Comparison of ENCODE assay signal across 1 cellular context in the genomic region with DNA sequence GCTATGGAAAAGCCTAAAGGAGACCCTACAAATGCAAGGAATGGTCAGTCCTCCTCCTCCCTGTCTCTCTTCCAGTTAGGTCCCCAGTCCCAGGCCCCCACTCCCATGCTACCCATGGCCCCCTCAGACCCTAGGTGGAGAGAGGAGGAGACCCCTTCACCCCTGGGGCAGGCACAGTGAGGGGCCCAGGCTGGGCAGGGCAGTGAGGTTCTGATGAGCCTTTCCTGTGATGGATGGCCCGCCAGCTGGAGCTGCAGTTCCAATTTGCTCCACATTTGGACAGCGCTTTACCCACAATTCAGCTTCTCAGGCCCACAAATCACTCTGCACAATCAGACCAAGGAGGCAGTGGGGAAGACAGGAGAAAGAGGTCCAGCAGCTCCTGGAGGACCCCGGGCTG.
TF ChIP-seq lines count a peak whose summit lies in the region.

No MANE protein-coding gene starts in this region.

TF ChIP-seq in K562, 482 proteins besides CTCF, POLR2A, EP300 and RAD21 (continued from another document and continues in another):
- TF ChIP-seq, protein P1, sequence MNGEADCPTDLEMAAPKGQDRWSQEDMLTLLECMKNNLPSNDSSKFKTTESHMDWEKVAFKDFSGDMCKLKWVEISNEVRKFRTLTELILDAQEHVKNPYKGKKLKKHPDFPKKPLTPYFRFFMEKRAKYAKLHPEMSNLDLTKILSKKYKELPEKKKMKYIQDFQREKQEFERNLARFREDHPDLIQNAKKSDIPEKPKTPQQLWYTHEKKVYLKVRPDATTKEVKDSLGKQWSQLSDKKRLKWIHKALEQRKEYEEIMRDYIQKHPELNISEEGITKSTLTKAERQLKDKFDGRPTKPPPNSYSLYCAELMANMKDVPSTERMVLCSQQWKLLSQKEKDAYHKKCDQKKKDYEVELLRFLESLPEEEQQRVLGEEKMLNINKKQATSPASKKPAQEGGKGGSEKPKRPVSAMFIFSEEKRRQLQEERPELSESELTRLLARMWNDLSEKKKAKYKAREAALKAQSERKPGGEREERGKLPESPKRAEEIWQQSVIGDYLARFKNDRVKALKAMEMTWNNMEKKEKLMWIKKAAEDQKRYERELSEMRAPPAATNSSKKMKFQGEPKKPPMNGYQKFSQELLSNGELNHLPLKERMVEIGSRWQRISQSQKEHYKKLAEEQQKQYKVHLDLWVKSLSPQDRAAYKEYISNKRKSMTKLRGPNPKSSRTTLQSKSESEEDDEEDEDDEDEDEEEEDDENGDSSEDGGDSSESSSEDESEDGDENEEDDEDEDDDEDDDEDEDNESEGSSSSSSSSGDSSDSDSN (IDR thresholded peaks at IDR 0.05; ENCODE audit: borderline replicate concordance in 1 of 2, low read depth in 2 of 2, low read length in 2 of 2): no peak
- TF ChIP-seq ZFP36 (IDR thresholded peaks at IDR 0.05; ENCODE audit: low read depth, low read length, partially characterized antibody): peak; percentile 34
- TF ChIP-seq, protein P2, sequence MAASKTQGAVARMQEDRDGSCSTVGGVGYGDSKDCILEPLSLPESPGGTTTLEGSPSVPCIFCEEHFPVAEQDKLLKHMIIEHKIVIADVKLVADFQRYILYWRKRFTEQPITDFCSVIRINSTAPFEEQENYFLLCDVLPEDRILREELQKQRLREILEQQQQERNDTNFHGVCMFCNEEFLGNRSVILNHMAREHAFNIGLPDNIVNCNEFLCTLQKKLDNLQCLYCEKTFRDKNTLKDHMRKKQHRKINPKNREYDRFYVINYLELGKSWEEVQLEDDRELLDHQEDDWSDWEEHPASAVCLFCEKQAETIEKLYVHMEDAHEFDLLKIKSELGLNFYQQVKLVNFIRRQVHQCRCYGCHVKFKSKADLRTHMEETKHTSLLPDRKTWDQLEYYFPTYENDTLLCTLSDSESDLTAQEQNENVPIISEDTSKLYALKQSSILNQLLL (CRISPR knock-in tag; IDR thresholded peaks at IDR 0.05; ENCODE audit: borderline replicate concordance): no peak
- TF ChIP-seq, protein P3, sequence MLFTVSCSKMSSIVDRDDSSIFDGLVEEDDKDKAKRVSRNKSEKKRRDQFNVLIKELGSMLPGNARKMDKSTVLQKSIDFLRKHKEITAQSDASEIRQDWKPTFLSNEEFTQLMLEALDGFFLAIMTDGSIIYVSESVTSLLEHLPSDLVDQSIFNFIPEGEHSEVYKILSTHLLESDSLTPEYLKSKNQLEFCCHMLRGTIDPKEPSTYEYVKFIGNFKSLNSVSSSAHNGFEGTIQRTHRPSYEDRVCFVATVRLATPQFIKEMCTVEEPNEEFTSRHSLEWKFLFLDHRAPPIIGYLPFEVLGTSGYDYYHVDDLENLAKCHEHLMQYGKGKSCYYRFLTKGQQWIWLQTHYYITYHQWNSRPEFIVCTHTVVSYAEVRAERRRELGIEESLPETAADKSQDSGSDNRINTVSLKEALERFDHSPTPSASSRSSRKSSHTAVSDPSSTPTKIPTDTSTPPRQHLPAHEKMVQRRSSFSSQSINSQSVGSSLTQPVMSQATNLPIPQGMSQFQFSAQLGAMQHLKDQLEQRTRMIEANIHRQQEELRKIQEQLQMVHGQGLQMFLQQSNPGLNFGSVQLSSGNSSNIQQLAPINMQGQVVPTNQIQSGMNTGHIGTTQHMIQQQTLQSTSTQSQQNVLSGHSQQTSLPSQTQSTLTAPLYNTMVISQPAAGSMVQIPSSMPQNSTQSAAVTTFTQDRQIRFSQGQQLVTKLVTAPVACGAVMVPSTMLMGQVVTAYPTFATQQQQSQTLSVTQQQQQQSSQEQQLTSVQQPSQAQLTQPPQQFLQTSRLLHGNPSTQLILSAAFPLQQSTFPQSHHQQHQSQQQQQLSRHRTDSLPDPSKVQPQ (CRISPR knock-in tag; IDR thresholded peaks at IDR 0.05; ENCODE audit: borderline replicate concordance): no peak
- no peak for TF ChIP-seq ZNF668 (CRISPR knock-in tag; IDR thresholded peaks at IDR 0.05)
- no peak for TF ChIP-seq ARID1B (IDR thresholded peaks at IDR 0.05)
- TF ChIP-seq GATAD2B (IDR thresholded peaks at IDR 0.05; ENCODE audit: borderline replicate concordance): no peak
- TF ChIP-seq, protein P4, sequence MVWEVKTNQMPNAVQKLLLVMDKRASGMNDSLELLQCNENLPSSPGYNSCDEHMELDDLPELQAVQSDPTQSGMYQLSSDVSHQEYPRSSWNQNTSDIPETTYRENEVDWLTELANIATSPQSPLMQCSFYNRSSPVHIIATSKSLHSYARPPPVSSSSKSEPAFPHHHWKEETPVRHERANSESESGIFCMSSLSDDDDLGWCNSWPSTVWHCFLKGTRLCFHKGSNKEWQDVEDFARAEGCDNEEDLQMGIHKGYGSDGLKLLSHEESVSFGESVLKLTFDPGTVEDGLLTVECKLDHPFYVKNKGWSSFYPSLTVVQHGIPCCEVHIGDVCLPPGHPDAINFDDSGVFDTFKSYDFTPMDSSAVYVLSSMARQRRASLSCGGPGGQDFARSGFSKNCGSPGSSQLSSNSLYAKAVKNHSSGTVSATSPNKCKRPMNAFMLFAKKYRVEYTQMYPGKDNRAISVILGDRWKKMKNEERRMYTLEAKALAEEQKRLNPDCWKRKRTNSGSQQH (CRISPR knock-in tag; IDR thresholded peaks at IDR 0.05): no peak
- TF ChIP-seq ZBTB7A (IDR thresholded peaks at IDR 0.05; ENCODE audit: borderline replicate concordance, control insufficient read depth, low read depth, low read length): peak; percentile 20; the same call in 1 of the 2 replicates
- no peak for TF ChIP-seq HIVEP1 (CRISPR knock-in tag; IDR thresholded peaks at IDR 0.05)
- TF ChIP-seq, protein P5, sequence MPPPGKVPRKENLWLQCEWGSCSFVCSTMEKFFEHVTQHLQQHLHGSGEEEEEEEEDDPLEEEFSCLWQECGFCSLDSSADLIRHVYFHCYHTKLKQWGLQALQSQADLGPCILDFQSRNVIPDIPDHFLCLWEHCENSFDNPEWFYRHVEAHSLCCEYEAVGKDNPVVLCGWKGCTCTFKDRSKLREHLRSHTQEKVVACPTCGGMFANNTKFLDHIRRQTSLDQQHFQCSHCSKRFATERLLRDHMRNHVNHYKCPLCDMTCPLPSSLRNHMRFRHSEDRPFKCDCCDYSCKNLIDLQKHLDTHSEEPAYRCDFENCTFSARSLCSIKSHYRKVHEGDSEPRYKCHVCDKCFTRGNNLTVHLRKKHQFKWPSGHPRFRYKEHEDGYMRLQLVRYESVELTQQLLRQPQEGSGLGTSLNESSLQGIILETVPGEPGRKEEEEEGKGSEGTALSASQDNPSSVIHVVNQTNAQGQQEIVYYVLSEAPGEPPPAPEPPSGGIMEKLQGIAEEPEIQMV (tag; conservative IDR thresholded peaks at IDR 0.05; ENCODE audit: low read depth): no peak
- TF ChIP-seq, protein P6, sequence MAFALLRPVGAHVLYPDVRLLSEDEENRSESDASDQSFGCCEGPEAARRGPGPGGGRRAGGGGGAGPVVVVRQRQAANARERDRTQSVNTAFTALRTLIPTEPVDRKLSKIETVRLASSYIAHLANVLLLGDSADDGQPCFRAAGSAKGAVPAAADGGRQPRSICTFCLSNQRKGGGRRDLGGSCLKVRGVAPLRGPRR (CRISPR knock-in tag; IDR thresholded peaks at IDR 0.05): no peak
- TF ChIP-seq CCNT2 (IDR thresholded peaks at IDR 0.05; ENCODE audit: borderline replicate concordance, extremely low read depth, insufficient read length, low read depth, low read length): no peak
- TF ChIP-seq, protein P7, sequence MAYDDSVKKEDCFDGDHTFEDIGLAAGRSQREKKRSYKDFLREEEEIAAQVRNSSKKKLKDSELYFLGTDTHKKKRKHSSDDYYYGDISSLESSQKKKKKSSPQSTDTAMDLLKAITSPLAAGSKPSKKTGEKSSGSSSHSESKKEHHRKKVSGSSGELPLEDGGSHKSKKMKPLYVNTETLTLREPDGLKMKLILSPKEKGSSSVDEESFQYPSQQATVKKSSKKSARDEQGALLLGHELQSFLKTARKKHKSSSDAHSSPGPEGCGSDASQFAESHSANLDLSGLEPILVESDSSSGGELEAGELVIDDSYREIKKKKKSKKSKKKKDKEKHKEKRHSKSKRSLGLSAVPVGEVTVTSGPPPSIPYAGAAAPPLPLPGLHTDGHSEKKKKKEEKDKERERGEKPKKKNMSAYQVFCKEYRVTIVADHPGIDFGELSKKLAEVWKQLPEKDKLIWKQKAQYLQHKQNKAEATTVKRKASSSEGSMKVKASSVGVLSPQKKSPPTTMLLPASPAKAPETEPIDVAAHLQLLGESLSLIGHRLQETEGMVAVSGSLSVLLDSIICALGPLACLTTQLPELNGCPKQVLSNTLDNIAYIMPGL (CRISPR knock-in tag; IDR thresholded peaks at IDR 0.05): no peak
- no peak for TF ChIP-seq BRCA1 (IDR thresholded peaks at IDR 0.05)
- peak; percentile 73; the same call in 1 of the 2 replicates for TF ChIP-seq BRCA1 (CRISPR knock-in tag; IDR thresholded peaks at IDR 0.05)
- TF ChIP-seq FOXA3 (CRISPR knock-in tag; conservative IDR thresholded peaks at IDR 0.05 in 1 of 2, IDR thresholded peaks at IDR 0.05 in 1 of 2): no peak
- TF ChIP-seq, protein P8, sequence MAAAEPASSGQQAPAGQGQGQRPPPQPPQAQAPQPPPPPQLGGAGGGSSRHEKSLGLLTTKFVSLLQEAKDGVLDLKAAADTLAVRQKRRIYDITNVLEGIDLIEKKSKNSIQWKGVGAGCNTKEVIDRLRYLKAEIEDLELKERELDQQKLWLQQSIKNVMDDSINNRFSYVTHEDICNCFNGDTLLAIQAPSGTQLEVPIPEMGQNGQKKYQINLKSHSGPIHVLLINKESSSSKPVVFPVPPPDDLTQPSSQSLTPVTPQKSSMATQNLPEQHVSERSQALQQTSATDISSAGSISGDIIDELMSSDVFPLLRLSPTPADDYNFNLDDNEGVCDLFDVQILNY (CRISPR knock-in tag; IDR thresholded peaks at IDR 0.05): no peak
- TF ChIP-seq, protein P9, sequence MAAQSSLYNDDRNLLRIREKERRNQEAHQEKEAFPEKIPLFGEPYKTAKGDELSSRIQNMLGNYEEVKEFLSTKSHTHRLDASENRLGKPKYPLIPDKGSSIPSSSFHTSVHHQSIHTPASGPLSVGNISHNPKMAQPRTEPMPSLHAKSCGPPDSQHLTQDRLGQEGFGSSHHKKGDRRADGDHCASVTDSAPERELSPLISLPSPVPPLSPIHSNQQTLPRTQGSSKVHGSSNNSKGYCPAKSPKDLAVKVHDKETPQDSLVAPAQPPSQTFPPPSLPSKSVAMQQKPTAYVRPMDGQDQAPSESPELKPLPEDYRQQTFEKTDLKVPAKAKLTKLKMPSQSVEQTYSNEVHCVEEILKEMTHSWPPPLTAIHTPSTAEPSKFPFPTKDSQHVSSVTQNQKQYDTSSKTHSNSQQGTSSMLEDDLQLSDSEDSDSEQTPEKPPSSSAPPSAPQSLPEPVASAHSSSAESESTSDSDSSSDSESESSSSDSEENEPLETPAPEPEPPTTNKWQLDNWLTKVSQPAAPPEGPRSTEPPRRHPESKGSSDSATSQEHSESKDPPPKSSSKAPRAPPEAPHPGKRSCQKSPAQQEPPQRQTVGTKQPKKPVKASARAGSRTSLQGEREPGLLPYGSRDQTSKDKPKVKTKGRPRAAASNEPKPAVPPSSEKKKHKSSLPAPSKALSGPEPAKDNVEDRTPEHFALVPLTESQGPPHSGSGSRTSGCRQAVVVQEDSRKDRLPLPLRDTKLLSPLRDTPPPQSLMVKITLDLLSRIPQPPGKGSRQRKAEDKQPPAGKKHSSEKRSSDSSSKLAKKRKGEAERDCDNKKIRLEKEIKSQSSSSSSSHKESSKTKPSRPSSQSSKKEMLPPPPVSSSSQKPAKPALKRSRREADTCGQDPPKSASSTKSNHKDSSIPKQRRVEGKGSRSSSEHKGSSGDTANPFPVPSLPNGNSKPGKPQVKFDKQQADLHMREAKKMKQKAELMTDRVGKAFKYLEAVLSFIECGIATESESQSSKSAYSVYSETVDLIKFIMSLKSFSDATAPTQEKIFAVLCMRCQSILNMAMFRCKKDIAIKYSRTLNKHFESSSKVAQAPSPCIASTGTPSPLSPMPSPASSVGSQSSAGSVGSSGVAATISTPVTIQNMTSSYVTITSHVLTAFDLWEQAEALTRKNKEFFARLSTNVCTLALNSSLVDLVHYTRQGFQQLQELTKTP (IDR thresholded peaks at IDR 0.05; ENCODE audit: low read depth in 1 of 2, partially characterized antibody in 2 of 2): no peak
- TF ChIP-seq ZNF584 (CRISPR knock-in tag; IDR thresholded peaks at IDR 0.05; ENCODE audit: low read depth): no peak
- TF ChIP-seq ZFP1 (CRISPR knock-in tag; IDR thresholded peaks at IDR 0.05): no peak
- TF ChIP-seq RNF2 (IDR thresholded peaks at IDR 0.05): no peak
- TF ChIP-seq, protein P10, sequence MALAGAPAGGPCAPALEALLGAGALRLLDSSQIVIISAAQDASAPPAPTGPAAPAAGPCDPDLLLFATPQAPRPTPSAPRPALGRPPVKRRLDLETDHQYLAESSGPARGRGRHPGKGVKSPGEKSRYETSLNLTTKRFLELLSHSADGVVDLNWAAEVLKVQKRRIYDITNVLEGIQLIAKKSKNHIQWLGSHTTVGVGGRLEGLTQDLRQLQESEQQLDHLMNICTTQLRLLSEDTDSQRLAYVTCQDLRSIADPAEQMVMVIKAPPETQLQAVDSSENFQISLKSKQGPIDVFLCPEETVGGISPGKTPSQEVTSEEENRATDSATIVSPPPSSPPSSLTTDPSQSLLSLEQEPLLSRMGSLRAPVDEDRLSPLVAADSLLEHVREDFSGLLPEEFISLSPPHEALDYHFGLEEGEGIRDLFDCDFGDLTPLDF (CRISPR knock-in tag; IDR thresholded peaks at IDR 0.05): no peak
- no peak for TF ChIP-seq MTA1 (IDR thresholded peaks at IDR 0.05; ENCODE audit: borderline replicate concordance)
- TF ChIP-seq BCOR (IDR thresholded peaks at IDR 0.05): peak; percentile 18; the same call in 1 of the 2 replicates
- no peak for TF ChIP-seq SNIP1 (IDR thresholded peaks at IDR 0.05; ENCODE audit: low read depth)
- no peak; the same call in 1 of the 2 replicates for TF ChIP-seq CBFA2T3 (IDR thresholded peaks at IDR 0.05)
- TF ChIP-seq EP400 (IDR thresholded peaks at IDR 0.05): no peak
- peak; percentile 96 for TF ChIP-seq MEIS2 (IDR thresholded peaks at IDR 0.05; ENCODE audit: partially characterized antibody)
- TF ChIP-seq ZNF143 (CRISPR knock-in tag; IDR thresholded peaks at IDR 0.05): peak; percentile 67
- no peak for TF ChIP-seq ZNF561 (CRISPR knock-in tag; conservative IDR thresholded peaks at IDR 0.05)
- TF ChIP-seq, protein P11, sequence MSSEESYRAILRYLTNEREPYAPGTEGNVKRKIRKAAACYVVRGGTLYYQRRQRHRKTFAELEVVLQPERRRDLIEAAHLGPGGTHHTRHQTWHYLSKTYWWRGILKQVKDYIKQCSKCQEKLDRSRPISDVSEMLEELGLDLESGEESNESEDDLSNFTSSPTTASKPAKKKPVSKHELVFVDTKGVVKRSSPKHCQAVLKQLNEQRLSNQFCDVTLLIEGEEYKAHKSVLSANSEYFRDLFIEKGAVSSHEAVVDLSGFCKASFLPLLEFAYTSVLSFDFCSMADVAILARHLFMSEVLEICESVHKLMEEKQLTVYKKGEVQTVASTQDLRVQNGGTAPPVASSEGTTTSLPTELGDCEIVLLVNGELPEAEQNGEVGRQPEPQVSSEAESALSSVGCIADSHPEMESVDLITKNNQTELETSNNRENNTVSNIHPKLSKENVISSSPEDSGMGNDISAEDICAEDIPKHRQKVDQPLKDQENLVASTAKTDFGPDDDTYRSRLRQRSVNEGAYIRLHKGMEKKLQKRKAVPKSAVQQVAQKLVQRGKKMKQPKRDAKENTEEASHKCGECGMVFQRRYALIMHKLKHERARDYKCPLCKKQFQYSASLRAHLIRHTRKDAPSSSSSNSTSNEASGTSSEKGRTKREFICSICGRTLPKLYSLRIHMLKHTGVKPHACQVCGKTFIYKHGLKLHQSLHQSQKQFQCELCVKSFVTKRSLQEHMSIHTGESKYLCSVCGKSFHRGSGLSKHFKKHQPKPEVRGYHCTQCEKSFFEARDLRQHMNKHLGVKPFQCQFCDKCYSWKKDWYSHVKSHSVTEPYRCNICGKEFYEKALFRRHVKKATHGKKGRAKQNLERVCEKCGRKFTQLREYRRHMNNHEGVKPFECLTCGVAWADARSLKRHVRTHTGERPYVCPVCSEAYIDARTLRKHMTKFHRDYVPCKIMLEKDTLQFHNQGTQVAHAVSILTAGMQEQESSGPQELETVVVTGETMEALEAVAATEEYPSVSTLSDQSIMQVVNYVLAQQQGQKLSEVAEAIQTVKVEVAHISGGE (CRISPR knock-in tag; IDR thresholded peaks at IDR 0.05): no peak
- TF ChIP-seq TSC22D4 (tag; IDR thresholded peaks at IDR 0.05): no peak
